Comparison of ENCODE assay signal across 34 cellular contexts in genomic region chr18:76936877-76937276, GRCh38.
"Had no signal": no experiment of that assay in that cellular context is flagged by ENCODE, and none has a peak within 500 bp of the region (broad histone marks: within the 10 kb centered on the region; RNA-seq: fewer than 3 reads in every experiment).

No MANE protein-coding gene starts in this region.

- ATAC-seq: activated CD4-positive, CD25-positive, alpha-beta regulatory T cell treated with anti-CD3 and anti-CD28 coated beads, Interleukin-2, amount 50 U/mL, for 24 hours; activated CD8-positive, alpha-beta T cell treated with anti-CD3 and anti-CD28 coated beads for 36 hours; activated naive CD8-positive, alpha-beta T cell treated with anti-CD3 and anti-CD28 coated beads, Interleukin-2, amount 50 U/mL, for 24 hours; activated T-cell treated with anti-CD3 and anti-CD28 coated beads, Interleukin-2, amount 50 U/mL, for 4 hours; activated T-helper 17 cell treated with anti-CD3 and anti-CD28 coated beads, Interleukin-2, amount 50 U/mL, for 72 hours; esophagus mucosa; T-helper 17 cell had no signal

- H3K27ac ChIP-seq: adrenal gland, ascending aorta, breast epithelium, cardiac muscle cell, colonic mucosa, WERI-Rb-1 had no signal

- H3K4me1 ChIP-seq: adrenal gland, ascending aorta, breast epithelium, colonic mucosa had no signal

- H3K4me3 Mint-ChIP-seq: activated B cell treated with CpG ODN at 0.5 μM for 24 hours; activated CD8-positive, alpha-beta T cell treated with anti-CD3 and anti-CD28 coated beads for 36 hours; activated naive CD4-positive, alpha-beta T cell treated with anti-CD3 and anti-CD28 coated beads, Interleukin-2, amount 50 U/mL, for 24 hours; activated naive CD8-positive, alpha-beta T cell treated with anti-CD3 and anti-CD28 coated beads for 36 hours; activated naive CD8-positive, alpha-beta T cell treated with anti-CD3 and anti-CD28 coated beads, Interleukin-2, amount 50 U/mL, for 24 hours; activated T-cell treated with anti-CD3 and anti-CD28 coated beads, Interleukin-2, amount 50 U/mL, for 4 hours; activated T-helper 17 cell treated with anti-CD3 and anti-CD28 coated beads, Interleukin-2, amount 50 U/mL, for 72 hours; brain; T-helper 17 cell; T-helper 2 cell treated with Interferon-gamma antibody and Interleukin-4, amounts not matched to agents 5 μg/mL and 100 μg/mL, for 36 hours had no signal

- H3K27me3 Mint-ChIP-seq: activated B cell treated with CpG ODN at 0.5 μM for 24 hours; activated CD8-positive, alpha-beta T cell treated with anti-CD3 and anti-CD28 coated beads for 36 hours; activated naive CD4-positive, alpha-beta T cell treated with anti-CD3 and anti-CD28 coated beads, Interleukin-2, amount 50 U/mL, for 24 hours; activated naive CD8-positive, alpha-beta T cell treated with anti-CD3 and anti-CD28 coated beads for 36 hours; activated naive CD8-positive, alpha-beta T cell treated with anti-CD3 and anti-CD28 coated beads, Interleukin-2, amount 50 U/mL, for 24 hours; activated T-helper 17 cell treated with anti-CD3 and anti-CD28 coated beads, Interleukin-2, amount 50 U/mL, for 72 hours; brain; T-helper 17 cell had no signal

- DNase-seq: activated B cell treated with CpG ODN at 0.5 μM for 24 hours; activated CD4-positive, alpha-beta T cell treated with anti-CD3 and anti-CD28 coated beads for 48 hours; activated CD4-positive, alpha-beta T cell treated with anti-CD3 and anti-CD28 coated beads, Interleukin-2, amount 50 U/mL, for 1 hour; activated CD4-positive, alpha-beta T cell treated with anti-CD3 and anti-CD28 coated beads, Interleukin-2, amount 50 U/mL, for 48 hours; activated CD8-positive, alpha-beta memory T cell treated with anti-CD3 and anti-CD28 coated beads for 24 hours; activated CD8-positive, alpha-beta T cell treated with anti-CD3 and anti-CD28 coated beads for 36 hours; activated effector memory CD4-positive, alpha-beta T cell treated with Interleukin-2 at 50 U/mL for 16 hours; activated gamma-delta T cell treated with Interleukin-2 at 50 U/mL for 16 hours; activated naive CD4-positive, alpha-beta T cell treated with Interleukin-2 at 50 U/mL for 16 hours; activated naive CD8-positive, alpha-beta T cell treated with anti-CD3 and anti-CD28 coated beads for 36 hours; activated naive CD8-positive, alpha-beta T cell treated with anti-CD3 and anti-CD28 coated beads, Interleukin-2, amount 50 U/mL, for 24 hours; activated T-cell treated with anti-CD3 and anti-CD28 coated beads, Interleukin-2, amount 50 U/mL, for 4 hours; adrenal gland; amygdala; central memory CD4-positive, alpha-beta T cell; cerebellar nuclear complex; colonic mucosa; effector CD8-positive, alpha-beta T cell; head of caudate nucleus; T-helper 17 cell; T1000; WERI-Rb-1 had no signal

- H3K9me3 Mint-ChIP-seq: activated B cell treated with CpG ODN at 0.5 μM for 24 hours; activated CD8-positive, alpha-beta T cell treated with anti-CD3 and anti-CD28 coated beads for 36 hours; activated naive CD4-positive, alpha-beta T cell treated with anti-CD3 and anti-CD28 coated beads, Interleukin-2, amount 50 U/mL, for 24 hours; activated naive CD8-positive, alpha-beta T cell treated with anti-CD3 and anti-CD28 coated beads for 36 hours; activated naive CD8-positive, alpha-beta T cell treated with anti-CD3 and anti-CD28 coated beads, Interleukin-2, amount 50 U/mL, for 24 hours; activated T-cell treated with anti-CD3 and anti-CD28 coated beads, Interleukin-2, amount 50 U/mL, for 4 hours; activated T-helper 17 cell treated with anti-CD3 and anti-CD28 coated beads, Interleukin-2, amount 50 U/mL, for 72 hours; brain; T-helper 2 cell treated with Interferon-gamma antibody and Interleukin-4, amounts not matched to agents 5 μg/mL and 100 μg/mL, for 36 hours had no signal

- H3K4me1 Mint-ChIP-seq: activated naive CD4-positive, alpha-beta T cell treated with anti-CD3 and anti-CD28 coated beads, Interleukin-2, amount 50 U/mL, for 24 hours; activated naive CD8-positive, alpha-beta T cell treated with anti-CD3 and anti-CD28 coated beads for 36 hours; activated naive CD8-positive, alpha-beta T cell treated with anti-CD3 and anti-CD28 coated beads, Interleukin-2, amount 50 U/mL, for 24 hours; brain had no signal

- H3K27me3 ChIP-seq: adrenal gland, ascending aorta, breast epithelium, cardiac muscle cell, colonic mucosa had no signal

- H3K4me3 ChIP-seq: adrenal gland, ascending aorta, breast epithelium, cardiac muscle cell, colonic mucosa had no signal

- H3K9me3 ChIP-seq: adrenal gland, ascending aorta, breast epithelium, colonic mucosa had no signal

- H3K27ac Mint-ChIP-seq: activated B cell treated with CpG ODN at 0.5 μM for 24 hours; activated CD8-positive, alpha-beta T cell treated with anti-CD3 and anti-CD28 coated beads for 36 hours; activated naive CD4-positive, alpha-beta T cell treated with anti-CD3 and anti-CD28 coated beads, Interleukin-2, amount 50 U/mL, for 24 hours; activated naive CD8-positive, alpha-beta T cell treated with anti-CD3 and anti-CD28 coated beads for 36 hours; activated naive CD8-positive, alpha-beta T cell treated with anti-CD3 and anti-CD28 coated beads, Interleukin-2, amount 50 U/mL, for 24 hours; activated T-helper 17 cell treated with anti-CD3 and anti-CD28 coated beads, Interleukin-2, amount 50 U/mL, for 72 hours; brain; T-helper 17 cell; T-helper 2 cell treated with Interferon-gamma antibody and Interleukin-4, amounts not matched to agents 5 μg/mL and 100 μg/mL, for 36 hours had no signal

- H3K36me3 ChIP-seq: breast epithelium, colonic mucosa had no signal

- FAIRE-seq: endometrium, endothelial cell of umbilical vein, frontal cortex had no signal
